ENCODE assay signal across 19 cellular contexts in genomic region chr7:7098280-7098818, GRCh38.
DNase-seq lines count a peak whose midpoint lies in the region; ATAC-seq, FAIRE-seq and TF ChIP-seq lines count a peak whose summit lies in the region.
"Had no signal": no experiment of that assay in that cellular context is flagged by ENCODE, and none has a peak within 500 bp of the region (broad histone marks: within the 10 kb centered on the region; RNA-seq: fewer than 3 reads in every experiment).

No MANE protein-coding gene starts in this region.

- H3K9ac ChIP-seq in K562 (ENCODE audit: insufficient read depth in 1 of 2, low read depth in 2 of 2, low read length in 2 of 2) = no peak overlapping the region

- H3K27me3 ChIP-seq in K562 (ENCODE audit: control insufficient read depth in 2 of 2, insufficient read depth in 2 of 2, low read length in 2 of 2) = no peaks in the 10 kb centered on the region
- no peaks in the 10 kb centered on the region for H3K27me3 ChIP-seq in osteoblast (ENCODE audit: insufficient read depth, low read length)

- H3K4me2 ChIP-seq in K562 (ENCODE audit: insufficient read depth, low read length) (no peak overlapping the region; the same call in 1 of the 2 replicates), osteoblast (ENCODE audit: insufficient read depth, low read length) (no peak overlapping the region)

- no peaks in the 10 kb centered on the region for H3K9me1 ChIP-seq in K562 (ENCODE audit: control insufficient read depth, insufficient read depth, low read length)

- no peak overlapping the region for H3K4me3 ChIP-seq in HEK293 (ENCODE audit: low read depth, low read length)
- H3K4me3 ChIP-seq in K562 = no peak overlapping the region
- H3K4me3 ChIP-seq in osteoblast (ENCODE audit: insufficient read depth, low read length) = no peak overlapping the region
- H3K4me3 ChIP-seq: GM12878 had no signal

- peaks cover 7% of the 10 kb centered on the region; the same call in 2 of the 3 replicates for H3K79me2 ChIP-seq in K562 (ENCODE audit: control insufficient read depth, insufficient read depth, low read length)
- no peaks in the 10 kb centered on the region for H3K79me2 ChIP-seq in osteoblast (ENCODE audit: insufficient read depth, low read length)

- no peak for TF ChIP-seq CTCF in HEK293 (tag by site-specific recombination; IDR thresholded peaks at IDR 0.05)
- TF ChIP-seq CTCF in K562 (IDR thresholded peaks at IDR 0.05 in 2 of 3, conservative IDR thresholded peaks at IDR 0.05 in 1 of 3; ENCODE audit: insufficient read depth in 2 of 3, low read depth in 1 of 3, low read length in 3 of 3) = no peak
- no peak for TF ChIP-seq CTCF in osteoblast (IDR thresholded peaks at IDR 0.05; ENCODE audit: extremely low read depth, low read depth, low read length)

- ATAC-seq in K562 (no peak), GM19452 (IDR thresholded peaks at IDR 0.05; ENCODE audit: unreplicated experiment) (no peak)
- ATAC-seq: GM12878 had no signal

- intact Hi-C loops in K562 (cut with micrococcal nuclease) = no loop called here

- FAIRE-seq in GM19239 (lab: Jason Lieb, UNC) = peak; percentile 11
- FAIRE-seq in K562 (lab: Jason Lieb, UNC) = no peak
- FAIRE-seq: GM12878, H54 had no signal

- TF ChIP-seq POLR2A in K562 (conservative IDR thresholded peaks at IDR 0.05) = no peak

- in situ Hi-C loops in K562 (cut with MboI) = loop anchor here (5.0 kb wide), 1 partner anchor 56 kb away; no protein-coding TSS in a partner anchor

- BruUV-seq in K562 (replicated peaks; lab: Mats Ljungman, UMichigan) = no TSS peak

- H4K20me1 ChIP-seq in K562 (replicated peaks; ENCODE audit: control insufficient read depth, insufficient read depth, low read length) (0 out of 2 replicates have a peak, but pooled peaks cover 3% of the 10 kb centered on the region), osteoblast (ENCODE audit: insufficient read depth, low read length) (no peaks in the 10 kb centered on the region)

- no peak for TF ChIP-seq RAD21 in K562 (CRISPR knock-in tag; conservative IDR thresholded peaks at IDR 0.05 in 1 of 2, IDR thresholded peaks at IDR 0.05 in 1 of 2)

- 81% methylated on average over 1 of the region's 1 CpG for whole genome bisulfite sequencing in K562 (ENCODE audit: insufficient coverage, low coverage, missing lambda C conversion rate)

- H3K4me1 ChIP-seq in HEK293 (ENCODE audit: control insufficient read depth, insufficient read depth, low read length) (peaks cover 2% of the 10 kb centered on the region), K562 (replicated peaks in 1 of 2; ENCODE audit: control insufficient read depth in 2 of 2, insufficient read depth in 2 of 2, low read length in 2 of 2) (peaks cover 17 to 38% of the 10 kb centered on the region in 2 experiments; a peak in 4 of 5 replicates), osteoblast (ENCODE audit: insufficient read depth, low read length) (peaks cover 16% of the 10 kb centered on the region)

- no peak for DNase-seq in GM19239 (ENCODE audit: insufficient read length, low spot score)
- DNase-seq in K562 (ENCODE audit: extremely low read depth in 1 of 4, low spot score in 3 of 4) = no peak
- DNase-seq in osteoblast (ENCODE audit: insufficient read length, low spot score, missing footprints) = no peak
- DNase-seq in NCI-H2081 (lab: John Stamatoyannopoulos, UW) = no peak
- DNase-seq in activated effector memory CD4-positive, alpha-beta T cell treated with Interleukin-2 at 50 U/mL for 16 hours = no peak
- DNase-seq: DMS 273 treated with DMSO at 0.1 percent for 48 hours; GDM1; KG1; NCI-H1436; NCI-H2081 treated with DMSO at 0.1 percent for 48 hours; NCI-H526 treated with DMSO at 0.1 percent for 48 hours; NK-92 treated with Interleukin-12 subunit alpha and Interleukin-12 subunit beta, amount 100 ng/mL, for 24 hours; SIG-M5 had no signal

- H2AFZ ChIP-seq in K562 (ENCODE audit: low read depth, low read length) (no peak overlapping the region), osteoblast (ENCODE audit: low read length) (peak overlapping the region; percentile 13)

- H3K27ac ChIP-seq in HEK293 (ENCODE audit: extremely low read depth, low read depth, low read length) (no peak overlapping the region), K562 (ENCODE audit: extremely low read depth, low read depth, low read length) (no peak overlapping the region), osteoblast (ENCODE audit: low read depth, low read length) (no peak overlapping the region)
- H3K27ac ChIP-seq: C4-2B, HL-60 had no signal

- CTCF ChIA-PET in HEK293 (lab: Yijun Ruan, JAX) (no interaction called here), K562 (lab: Yijun Ruan, JAX; ENCODE audit: low intra/inter-chr PET ratio) (no interaction called here)

- POLR2A ChIA-PET in HEK293 (lab: Yijun Ruan, JAX) (no interaction called here), K562 (lab: Yijun Ruan, JAX) (no interaction called here)

- no peaks in the 10 kb centered on the region for H3K9me3 ChIP-seq in HEK293 (ENCODE audit: control insufficient read depth, insufficient read depth, low read depth, low read length)
- H3K9me3 ChIP-seq in K562 (replicated peaks; ENCODE audit: control insufficient read depth, insufficient read depth, low read depth, low read length) = no peaks in the 10 kb centered on the region
- no peaks in the 10 kb centered on the region for H3K9me3 ChIP-seq in osteoblast (ENCODE audit: low read depth, low read length)

- H3K36me3 ChIP-seq in HEK293 (ENCODE audit: control insufficient read depth in 2 of 2, insufficient read depth in 1 of 2, low read length in 2 of 2) = no peaks in the 10 kb centered on the region
- no peaks in the 10 kb centered on the region for H3K36me3 ChIP-seq in K562 (ENCODE audit: control insufficient read depth, insufficient read depth, low read length)
- no peaks in the 10 kb centered on the region for H3K36me3 ChIP-seq in osteoblast (ENCODE audit: insufficient read depth, low read length)

- no peak for TF ChIP-seq EP300 in K562 (IDR thresholded peaks at IDR 0.05; ENCODE audit: low read length)

TF ChIP-seq in HEK293, 187 proteins besides CTCF, POLR2A, EP300 and RAD21:
- TF ChIP-seq ZNF404 (tag by site-specific recombination; IDR thresholded peaks at IDR 0.05) (no peak), ATF2 (tag by site-specific recombination; IDR thresholded peaks at IDR 0.05; ENCODE audit: low read depth) (no peak), ZNF580 (tag by site-specific recombination; IDR thresholded peaks at IDR 0.05) (no peak), ZBTB7A (tag by site-specific recombination; IDR thresholded peaks at IDR 0.05; ENCODE audit: low read depth) (no peak), ZBTB21 (tag by site-specific recombination; IDR thresholded peaks at IDR 0.05) (no peak), WT1 (tag by site-specific recombination; IDR thresholded peaks at IDR 0.05) (peak; percentile 64), ZNF785 (tag by site-specific recombination; IDR thresholded peaks at IDR 0.05) (no peak), KLF8 (tag by site-specific recombination; IDR thresholded peaks at IDR 0.05) (no peak), SETDB1 (IDR thresholded peaks at IDR 0.05; ENCODE audit: insufficient read length, low read length) (no peak)

TF ChIP-seq in K562, 482 proteins besides CTCF, POLR2A, EP300 and RAD21:
- TF ChIP-seq ZNF165 (CRISPR knock-in tag; IDR thresholded peaks at IDR 0.05; ENCODE audit: borderline replicate concordance) = no peak
- TF ChIP-seq THAP12 (CRISPR knock-in tag; IDR thresholded peaks at IDR 0.05) = no peak
- no peak for TF ChIP-seq ZNF398 (CRISPR knock-in tag; IDR thresholded peaks at IDR 0.05)
- TF ChIP-seq SMARCB1 (IDR thresholded peaks at IDR 0.05; ENCODE audit: insufficient read length, low read depth) = peak; percentile 71
- no peak for TF ChIP-seq ZC3H11A (IDR thresholded peaks at IDR 0.05; ENCODE audit: low read depth, low read length)
- no peak for TF ChIP-seq ZNF696 (CRISPR knock-in tag; conservative IDR thresholded peaks at IDR 0.05)
- no peak for TF ChIP-seq CGGBP1 (CRISPR knock-in tag; IDR thresholded peaks at IDR 0.05)
- TF ChIP-seq FOXJ2 (tag; IDR thresholded peaks at IDR 0.05) = 0 out of 2 replicates have a peak, but pooled peaks have one; percentile 67
